Comparison of ENCODE assay signal across 1 cellular context in the genomic region with DNA sequence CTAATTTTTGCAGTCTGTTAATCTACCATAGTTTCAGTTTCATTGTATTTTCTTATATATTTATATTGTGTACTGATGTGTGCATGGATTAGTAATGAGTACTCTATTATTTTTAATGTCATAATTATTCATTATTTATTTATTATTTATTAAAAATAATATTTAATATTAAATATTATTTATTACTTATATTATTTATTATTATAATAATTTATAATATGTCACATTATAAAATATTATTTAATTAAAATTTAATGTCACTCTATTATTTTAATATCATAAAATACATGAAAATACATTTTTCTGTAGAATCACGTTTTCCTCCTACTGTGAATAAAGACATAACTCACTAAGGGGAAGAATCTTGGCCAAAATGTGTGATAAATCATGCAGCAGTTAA.
TF ChIP-seq lines count a peak whose summit lies in the region.

No MANE protein-coding gene starts in this region.

TF ChIP-seq in H1, 55 proteins besides CTCF, POLR2A, EP300 and RAD21:
- TF ChIP-seq CEBPB (IDR thresholded peaks at IDR 0.05; ENCODE audit: low read depth, low read length) (no peak), RFX5 (IDR thresholded peaks at IDR 0.05; ENCODE audit: borderline replicate concordance, low read depth, low read length) (no peak), RNF2 (IDR thresholded peaks at IDR 0.05; ENCODE audit: borderline replicate concordance, low read depth, low read length, missing control alignments, poor library complexity, severe bottlenecking) (no peak), SRF (IDR thresholded peaks at IDR 0.05; ENCODE audit: low read depth, low read length) (no peak), CTBP2 (IDR thresholded peaks at IDR 0.05; ENCODE audit: borderline replicate concordance, insufficient read depth, insufficient read length, low read length) (no peak), TEAD4 (IDR thresholded peaks at IDR 0.05; ENCODE audit: low read depth, low read length) (no peak), TCF12 (IDR thresholded peaks at IDR 0.05; ENCODE audit: low read depth, low read length) (no peak), E2F6 (IDR thresholded peaks at IDR 0.05) (no peak), MAFK (IDR thresholded peaks at IDR 0.05; ENCODE audit: low read depth, low read length) (no peak)
- TF ChIP-seq, protein P1, sequence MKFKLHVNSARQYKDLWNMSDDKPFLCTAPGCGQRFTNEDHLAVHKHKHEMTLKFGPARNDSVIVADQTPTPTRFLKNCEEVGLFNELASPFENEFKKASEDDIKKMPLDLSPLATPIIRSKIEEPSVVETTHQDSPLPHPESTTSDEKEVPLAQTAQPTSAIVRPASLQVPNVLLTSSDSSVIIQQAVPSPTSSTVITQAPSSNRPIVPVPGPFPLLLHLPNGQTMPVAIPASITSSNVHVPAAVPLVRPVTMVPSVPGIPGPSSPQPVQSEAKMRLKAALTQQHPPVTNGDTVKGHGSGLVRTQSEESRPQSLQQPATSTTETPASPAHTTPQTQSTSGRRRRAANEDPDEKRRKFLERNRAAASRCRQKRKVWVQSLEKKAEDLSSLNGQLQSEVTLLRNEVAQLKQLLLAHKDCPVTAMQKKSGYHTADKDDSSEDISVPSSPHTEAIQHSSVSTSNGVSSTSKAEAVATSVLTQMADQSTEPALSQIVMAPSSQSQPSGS (IDR thresholded peaks at IDR 0.05; ENCODE audit: low read length): no peak
- TF ChIP-seq, protein P2, sequence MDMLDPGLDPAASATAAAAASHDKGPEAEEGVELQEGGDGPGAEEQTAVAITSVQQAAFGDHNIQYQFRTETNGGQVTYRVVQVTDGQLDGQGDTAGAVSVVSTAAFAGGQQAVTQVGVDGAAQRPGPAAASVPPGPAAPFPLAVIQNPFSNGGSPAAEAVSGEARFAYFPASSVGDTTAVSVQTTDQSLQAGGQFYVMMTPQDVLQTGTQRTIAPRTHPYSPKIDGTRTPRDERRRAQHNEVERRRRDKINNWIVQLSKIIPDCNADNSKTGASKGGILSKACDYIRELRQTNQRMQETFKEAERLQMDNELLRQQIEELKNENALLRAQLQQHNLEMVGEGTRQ (IDR thresholded peaks at IDR 0.05; ENCODE audit: low read length): no peak
